1 cellular context compared by ENCODE assay signal in genomic region chr18:22066083-22066485, GRCh38.
TF ChIP-seq lines count a peak whose summit lies in the region.

No MANE protein-coding gene starts in this region.

TF ChIP-seq in K562, 482 proteins besides CTCF, POLR2A, EP300 and RAD21 (continued from another document):
- TF ChIP-seq, protein P1, sequence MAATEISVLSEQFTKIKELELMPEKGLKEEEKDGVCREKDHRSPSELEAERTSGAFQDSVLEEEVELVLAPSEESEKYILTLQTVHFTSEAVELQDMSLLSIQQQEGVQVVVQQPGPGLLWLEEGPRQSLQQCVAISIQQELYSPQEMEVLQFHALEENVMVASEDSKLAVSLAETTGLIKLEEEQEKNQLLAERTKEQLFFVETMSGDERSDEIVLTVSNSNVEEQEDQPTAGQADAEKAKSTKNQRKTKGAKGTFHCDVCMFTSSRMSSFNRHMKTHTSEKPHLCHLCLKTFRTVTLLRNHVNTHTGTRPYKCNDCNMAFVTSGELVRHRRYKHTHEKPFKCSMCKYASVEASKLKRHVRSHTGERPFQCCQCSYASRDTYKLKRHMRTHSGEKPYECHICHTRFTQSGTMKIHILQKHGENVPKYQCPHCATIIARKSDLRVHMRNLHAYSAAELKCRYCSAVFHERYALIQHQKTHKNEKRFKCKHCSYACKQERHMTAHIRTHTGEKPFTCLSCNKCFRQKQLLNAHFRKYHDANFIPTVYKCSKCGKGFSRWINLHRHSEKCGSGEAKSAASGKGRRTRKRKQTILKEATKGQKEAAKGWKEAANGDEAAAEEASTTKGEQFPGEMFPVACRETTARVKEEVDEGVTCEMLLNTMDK (IDR thresholded peaks at IDR 0.05; ENCODE audit: borderline replicate concordance, insufficient read depth, low read depth, low read length, poor library complexity, severe bottlenecking): no peak
- TF ChIP-seq ADNP (tag; IDR thresholded peaks at IDR 0.05): no peak
- TF ChIP-seq NCOA6 (IDR thresholded peaks at IDR 0.05): no peak
- TF ChIP-seq, protein P2, sequence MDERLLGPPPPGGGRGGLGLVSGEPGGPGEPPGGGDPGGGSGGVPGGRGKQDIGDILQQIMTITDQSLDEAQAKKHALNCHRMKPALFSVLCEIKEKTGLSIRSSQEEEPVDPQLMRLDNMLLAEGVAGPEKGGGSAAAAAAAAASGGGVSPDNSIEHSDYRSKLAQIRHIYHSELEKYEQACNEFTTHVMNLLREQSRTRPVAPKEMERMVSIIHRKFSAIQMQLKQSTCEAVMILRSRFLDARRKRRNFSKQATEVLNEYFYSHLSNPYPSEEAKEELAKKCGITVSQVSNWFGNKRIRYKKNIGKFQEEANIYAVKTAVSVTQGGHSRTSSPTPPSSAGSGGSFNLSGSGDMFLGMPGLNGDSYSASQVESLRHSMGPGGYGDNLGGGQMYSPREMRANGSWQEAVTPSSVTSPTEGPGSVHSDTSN (CRISPR knock-in tag; IDR thresholded peaks at IDR 0.05; ENCODE audit: low read depth): no peak
- TF ChIP-seq, protein P2 (tag; conservative IDR thresholded peaks at IDR 0.05; ENCODE audit: low read depth): no peak
- 0 out of 2 replicates have a peak, but pooled peaks have one; percentile 17 for TF ChIP-seq CREB1 (IDR thresholded peaks at IDR 0.05)
- no peak for TF ChIP-seq CREB1 (CRISPR knock-in tag; IDR thresholded peaks at IDR 0.05)
- TF ChIP-seq MIER1 (IDR thresholded peaks at IDR 0.05; ENCODE audit: low read depth): no peak
- no peak for TF ChIP-seq THRA (IDR thresholded peaks at IDR 0.05)
- TF ChIP-seq RBBP5 (IDR thresholded peaks at IDR 0.05; ENCODE audit: borderline replicate concordance, insufficient read depth, low read length, poor library complexity, severe bottlenecking): no peak
- no peak for TF ChIP-seq SREBF1 (IDR thresholded peaks at IDR 0.05; ENCODE audit: borderline replicate concordance, low read depth, low read length)
- TF ChIP-seq TCF3 (CRISPR knock-in tag; IDR thresholded peaks at IDR 0.05): peak; percentile 71
- TF ChIP-seq RUNX1 (IDR thresholded peaks at IDR 0.05; ENCODE audit: low read depth): no peak
- no peak for TF ChIP-seq KDM2B (CRISPR knock-in tag; IDR thresholded peaks at IDR 0.05)
- TF ChIP-seq HNRNPUL1 (IDR thresholded peaks at IDR 0.05; ENCODE audit: low read length): no peak
- TF ChIP-seq PURB (CRISPR knock-in tag; IDR thresholded peaks at IDR 0.05; ENCODE audit: low read depth): no peak
- TF ChIP-seq ZNF239 (CRISPR knock-in tag; IDR thresholded peaks at IDR 0.05): no peak
- no peak for TF ChIP-seq MCM3 (IDR thresholded peaks at IDR 0.05)
- no peak for TF ChIP-seq POLR2G (IDR thresholded peaks at IDR 0.05; ENCODE audit: low read depth, low read length)
- no peak for TF ChIP-seq ZNF12 (CRISPR knock-in tag; IDR thresholded peaks at IDR 0.05)
